25 cellular contexts compared by ENCODE assay signal in genomic region chr13:85738696-85739320, GRCh38.
DNase-seq lines count a peak whose midpoint lies in the region; ATAC-seq, FAIRE-seq and TF ChIP-seq lines count a peak whose summit lies in the region.
"Had no signal": no experiment of that assay in that cellular context is flagged by ENCODE, and none has a peak within 500 bp of the region (broad histone marks: within the 10 kb centered on the region; RNA-seq: fewer than 3 reads in every experiment).

No MANE protein-coding gene starts in this region.

- no peaks in the 10 kb centered on the region for H3K36me3 ChIP-seq in RWPE2 (ENCODE audit: low read depth)
- no peaks in the 10 kb centered on the region for H3K36me3 ChIP-seq in transverse colon

- no peaks in the 10 kb centered on the region for H3K27me3 Mint-ChIP-seq in HFFc6 (ENCODE audit: insufficient read depth)
- H3K27me3 Mint-ChIP-seq: T-cell had no signal

- WGBS in transverse colon (ENCODE audit: low coverage in 1 of 2), 2 donors: 69 to 73% methylated on average over 7 to 9 of the region's 9 CpGs

- peaks cover 13% of the 10 kb centered on the region for H3K4me1 ChIP-seq in RWPE2 (ENCODE audit: insufficient read depth, poor library complexity, severe bottlenecking)
- no peaks in the 10 kb centered on the region for H3K4me1 ChIP-seq in transverse colon

- intact Hi-C loops in transverse colon (cut with DNase I; ENCODE audit: low total_unique reads): no loop called here

- TF ChIP-seq EP300 in transverse colon (IDR thresholded peaks at IDR 0.05; ENCODE audit: low read depth): no peak

- H3K9me3 Mint-ChIP-seq in HFFc6: no peaks in the 10 kb centered on the region

- no peaks in the 10 kb centered on the region for H3K9me3 ChIP-seq in RWPE2 (ENCODE audit: severe bottlenecking)
- H3K9me3 ChIP-seq in transverse colon: no peaks in the 10 kb centered on the region

- H3K36me3 Mint-ChIP-seq in HFFc6 (ENCODE audit: low read depth): no peaks in the 10 kb centered on the region; the same call in 1 of the 2 replicates
- H3K36me3 Mint-ChIP-seq: T-cell had no signal

- H3K27ac ChIP-seq in RWPE2 (ENCODE audit: poor library complexity, severe bottlenecking) (peak overlapping the region; percentile 22), transverse colon (no peak overlapping the region)

- no peak for TF ChIP-seq CTCF in HFFc6 (IDR thresholded peaks at IDR 0.05)
- no peak for TF ChIP-seq CTCF in RWPE2 (IDR thresholded peaks at IDR 0.05; ENCODE audit: poor library complexity, severe bottlenecking)
- TF ChIP-seq CTCF in epithelial cell of esophagus (IDR thresholded peaks at IDR 0.05; ENCODE audit: insufficient read depth, low read depth, low read length, missing control alignments): no peak
- no peak for TF ChIP-seq CTCF in transverse colon (IDR thresholded peaks at IDR 0.05)
- no peak for TF ChIP-seq CTCF in D721Med (IDR thresholded peaks at IDR 0.05; ENCODE audit: insufficient read depth, missing control alignments)

- FAIRE-seq in D721Med (lab: Jason Lieb, UNC): no peak
- FAIRE-seq: GM12891, HTR-8/SVneo had no signal

- ATAC-seq in RWPE2 (ENCODE audit: low read depth) (peak; percentile 64; the same call in 1 of the 3 replicates), HG03342 (IDR thresholded peaks at IDR 0.05; ENCODE audit: unreplicated experiment) (no peak)
- ATAC-seq: T-cell had no signal

- no peak for TF ChIP-seq POLR2A in transverse colon (IDR thresholded peaks at IDR 0.05)

- no peak overlapping the region; the same call in 1 of the 2 replicates for H3K27ac Mint-ChIP-seq in HFFc6
- H3K27ac Mint-ChIP-seq: T-cell had no signal

- H3K4me1 Mint-ChIP-seq in HFFc6 (ENCODE audit: low read depth): peaks cover 37% of the 10 kb centered on the region; the same call in 1 of the 2 replicates
- H3K4me1 Mint-ChIP-seq: T-cell had no signal

- H3K4me3 ChIP-seq in RWPE2 (ENCODE audit: severe bottlenecking): no peak overlapping the region
- H3K4me3 ChIP-seq in epithelial cell of esophagus (ENCODE audit: low read length): no peak overlapping the region
- no peak overlapping the region for H3K4me3 ChIP-seq in transverse colon

- DNase-seq in EL (peak; percentile 19), HFFc6 (no peak), RWPE2 (ENCODE audit: low spot score) (no peak), epithelial cell of esophagus (ENCODE audit: low read depth) (peak; percentile 75), transverse colon (no peak), DMS 273 (lab: John Stamatoyannopoulos, UW; ENCODE audit: unreplicated experiment) (no peak), D721Med (ENCODE audit: insufficient read length, low spot score) (no peak)
- DNase-seq: Calu3; GF-D8; H7; KBM-7; MM.1S; NCI-H1048; NCI-H1436; NCI-H187 treated with DMSO at 0.1 percent for 48 hours; NCI-H2171 treated with DMSO at 0.1 percent for 48 hours; NCI-H446 treated with DMSO at 0.1 percent for 48 hours; NCI-H526; NK-92 treated with Interleukin-12 subunit alpha and Interleukin-12 subunit beta, amount 100 ng/mL, for 24 hours; RPMI8226; SHP77; T-cell had no signal

- in situ Hi-C loops in transverse colon (cut with MboI; ENCODE audit: low pct_ligation_motif_present in 1 of 4, low pct_unique_long_range_greater_than_20kb in 1 of 4, low sequenced_read_pairs in 3 of 4): no loop called here

- peak overlapping the region; percentile 30; the same call in 1 of the 2 replicates for H3K4me3 Mint-ChIP-seq in HFFc6
- H3K4me3 Mint-ChIP-seq: T-cell had no signal

- no peaks in the 10 kb centered on the region for H3K27me3 ChIP-seq in RWPE2 (ENCODE audit: insufficient read depth, poor library complexity, severe bottlenecking)
- H3K27me3 ChIP-seq in transverse colon: no peaks in the 10 kb centered on the region

Comparison
In these comparisons a context has a peak if more than half of its experiments do, and no peak if none do; other contexts are left out.
1. DNase-seq: peak in EL (single experiment) and epithelial cell of esophagus (single experiment); none in HFFc6 (single experiment), RWPE2 (single experiment), transverse colon (single experiment), DMS 273 (single experiment) and D721Med (single experiment).